16 cellular contexts compared by ENCODE assay signal in the genomic region with DNA sequence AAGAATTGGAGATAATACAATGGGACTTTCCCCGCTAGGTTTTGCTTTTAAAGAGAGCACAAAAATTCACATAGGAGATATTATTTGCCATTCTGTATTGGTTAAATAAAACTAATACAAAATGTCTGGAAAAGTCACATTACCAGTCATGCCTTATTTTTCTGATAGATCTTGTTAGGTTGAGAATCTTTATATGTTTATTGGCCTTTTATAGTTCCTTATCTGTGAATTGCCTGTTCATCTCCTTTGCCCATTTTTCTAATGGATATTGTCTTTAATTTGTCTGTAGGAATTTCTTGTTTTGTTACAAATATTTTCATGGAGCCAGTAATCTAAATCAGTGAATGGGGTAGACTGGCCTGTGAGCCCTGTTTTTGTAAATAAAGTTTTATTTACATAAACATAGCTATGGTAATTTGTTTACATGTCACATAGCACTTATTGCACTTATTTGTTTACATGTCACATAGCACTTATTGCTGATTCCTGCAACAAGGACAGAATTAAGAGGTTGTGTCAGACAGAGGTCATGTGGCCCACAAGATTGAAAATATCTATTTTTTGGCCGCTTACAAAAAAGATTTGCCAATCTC.
"Had no signal": no experiment of that assay in that cellular context is flagged by ENCODE, and none has a peak within 500 bp of the region (broad histone marks: within the 10 kb centered on the region; RNA-seq: fewer than 3 reads in every experiment).

No MANE protein-coding gene starts in this region.

- H3K36me3 ChIP-seq: colonic mucosa, prostate gland, thoracic aorta had no signal

- H3K4me3 Mint-ChIP-seq: activated CD4-positive, alpha-beta T cell treated with anti-CD3 and anti-CD28 coated beads for 36 hours; activated naive CD4-positive, alpha-beta T cell treated with anti-CD3 and anti-CD28 coated beads for 36 hours; T-helper 1 cell treated with Interleukin-12 subunit alpha and Interleukin-12 subunit beta and Interleukin-4 antibody, amounts not matched to agents 30 μg/mL and 1 μg/mL, for 36 hours had no signal

- H3K4me1 ChIP-seq: colonic mucosa, prostate gland, upper lobe of right lung had no signal

- H3K27me3 Mint-ChIP-seq: activated CD4-positive, alpha-beta T cell treated with anti-CD3 and anti-CD28 coated beads for 36 hours had no signal

- H3K27ac Mint-ChIP-seq: T-helper 1 cell treated with Interleukin-12 subunit alpha and Interleukin-12 subunit beta and Interleukin-4 antibody, amounts not matched to agents 30 μg/mL and 1 μg/mL, for 36 hours had no signal

- ATAC-seq: activated CD4-positive, alpha-beta T cell treated with anti-CD3 and anti-CD28 coated beads for 36 hours; right cardiac atrium; upper lobe of right lung had no signal

- H3K27me3 ChIP-seq: colonic mucosa, esophagus squamous epithelium, upper lobe of right lung had no signal

- DNase-seq: activated CD4-positive, alpha-beta T cell treated with anti-CD3 and anti-CD28 coated beads for 36 hours; activated CD8-positive, alpha-beta memory T cell treated with anti-CD3 and anti-CD28 coated beads, Interleukin-2, amount 50 U/mL, for 48 hours; activated naive CD4-positive, alpha-beta T cell treated with anti-CD3 and anti-CD28 coated beads for 36 hours; colonic mucosa; esophagus squamous epithelium; hippocampal formation; left ventricle myocardium inferior; right cardiac atrium; stimulated activated CD4-positive, alpha-beta T cell treated with anti-CD3 and anti-CD28 coated beads, Interleukin-4, amount 100 ng/mL, for 24 hours; upper lobe of right lung; WERI-Rb-1 had no signal

- H3K9me3 ChIP-seq: colonic mucosa, esophagus squamous epithelium, prostate gland, thoracic aorta, upper lobe of right lung had no signal

- FAIRE-seq: endothelial cell of umbilical vein had no signal

- H3K27ac ChIP-seq: colonic mucosa, esophagus squamous epithelium, left ventricle myocardium inferior, prostate gland, skin epidermis, thoracic aorta, upper lobe of right lung, WERI-Rb-1 had no signal

- H3K4me3 ChIP-seq: colonic mucosa, esophagus squamous epithelium, left ventricle myocardium inferior, prostate gland, skin epidermis, thoracic aorta, upper lobe of right lung had no signal
